8 cellular contexts compared by ENCODE assay signal in the genomic region with DNA sequence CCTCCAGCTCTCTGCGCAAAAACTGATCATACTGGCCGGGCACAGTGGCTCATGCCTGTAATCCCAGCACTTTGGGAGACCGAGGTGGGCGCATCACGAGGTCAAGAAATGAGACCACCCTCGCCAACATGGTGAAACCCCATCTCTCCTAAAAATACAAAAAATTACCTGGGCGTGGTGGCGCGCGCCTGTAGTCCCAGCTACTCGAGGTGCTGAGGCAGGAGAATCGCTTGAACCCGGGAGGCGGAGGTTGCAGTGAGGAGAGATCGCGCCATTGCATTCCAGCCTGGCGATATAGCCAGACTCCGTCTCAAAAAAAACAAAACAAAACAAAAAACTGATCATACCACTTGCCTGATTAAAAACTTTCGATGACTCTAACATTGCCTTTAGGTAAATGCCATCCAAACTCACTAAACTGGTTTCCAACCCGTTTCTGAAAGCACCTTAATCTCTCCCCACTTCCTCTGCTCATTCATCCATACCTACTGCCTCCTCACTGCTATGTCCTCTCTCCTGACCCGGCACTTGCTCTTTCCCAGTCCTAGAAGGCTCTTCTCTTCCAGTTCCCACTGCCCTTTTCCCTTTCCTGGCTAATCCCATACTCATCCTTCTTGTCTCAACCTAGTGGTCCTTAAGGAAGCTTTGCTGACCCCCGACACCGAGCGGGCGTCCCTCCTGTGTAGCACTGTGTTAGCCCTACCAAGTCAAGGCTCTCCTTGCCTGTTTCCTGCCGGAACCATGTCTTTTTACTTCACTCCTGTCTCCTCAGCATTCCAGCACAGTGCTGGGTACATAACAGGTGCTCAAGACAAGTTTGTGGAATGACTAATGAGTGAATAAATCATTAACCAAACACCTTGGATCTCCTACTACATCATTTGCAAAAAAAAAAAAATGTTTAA. TPM values are rescaled to one million over a fixed set of nuclear protein-coding genes. Genes with fewer than 3 reads are reported as not detected.
DNase-seq lines count a peak whose midpoint lies in the region; ATAC-seq and TF ChIP-seq lines count a peak whose summit lies in the region.

No MANE protein-coding gene starts in this region.

- H3K36me3 ChIP-seq in colonic mucosa (no peaks in the 10 kb centered on the region), muscle layer of colon (ENCODE audit: insufficient read depth, low read length) (no peaks in the 10 kb centered on the region)

- H3K9ac ChIP-seq in colonic mucosa (ENCODE audit: low read depth in 2 of 2, low read length in 2 of 2) (peak overlapping the region in 1 of 2 donors; percentile 88), muscle layer of colon (ENCODE audit: low read length) (peak overlapping the region; percentile 18)

- TF ChIP-seq CTCF in GM12865 (IDR thresholded peaks at IDR 0.05; ENCODE audit: insufficient read depth, low read depth, low read length, missing control alignments) (no peak), colonic mucosa (IDR thresholded peaks at IDR 0.05) (no peak)

- intact Hi-C loops in colonic mucosa (cut with DNase I) = no loop called here

- no peaks in the 10 kb centered on the region for H3K4me1 ChIP-seq in colonic mucosa
- H3K4me1 ChIP-seq in muscle layer of colon (ENCODE audit: insufficient read depth, low read length) = peaks cover 15% of the 10 kb centered on the region

- no peak for DNase-seq in GM12865 (ENCODE audit: low read depth)
- DNase-seq in Jurkat, Clone E6-1 (ENCODE audit: low read depth, low spot score) = no peak
- DNase-seq in colonic mucosa = peak; percentile 51
- DNase-seq in DMS79 (lab: John Stamatoyannopoulos, UW) = no peak
- DNase-seq in NCI-H2196 treated with DMSO at 0.1 percent for 48 hours (lab: John Stamatoyannopoulos, UW; ENCODE audit: unreplicated experiment) = no peak
- DNase-seq in activated CD4-positive, alpha-beta T cell treated with anti-CD3 and anti-CD28 coated beads for 4 hours = no peak

- H3K9me3 ChIP-seq in colonic mucosa (no peaks in the 10 kb centered on the region), muscle layer of colon (ENCODE audit: low read length) (no peaks in the 10 kb centered on the region)

- H3K27me3 ChIP-seq in colonic mucosa (no peaks in the 10 kb centered on the region), muscle layer of colon (ENCODE audit: control insufficient read depth in 1 of 2, insufficient read depth in 2 of 2, low read length in 2 of 2) (no peaks in the 10 kb centered on the region)

- H3K27ac ChIP-seq in colonic mucosa (peak overlapping the region; percentile 94), muscle layer of colon (ENCODE audit: low read depth, low read length) (peak overlapping the region; percentile 68)

- H3K4me3 ChIP-seq in GM12865 (ENCODE audit: low read depth, low read length) (peak overlapping the region; percentile 87), colonic mucosa (peak overlapping the region; percentile 67), muscle layer of colon (ENCODE audit: low read depth in 1 of 2, low read length in 2 of 2) (peak overlapping the region; percentile 75 to 87)
- peak overlapping the region; percentile 76 for H3K4me3 ChIP-seq in Jurkat, Clone E6-1 (ENCODE audit: low read length)

- ATAC-seq in GM21737 (IDR thresholded peaks at IDR 0.05; ENCODE audit: unreplicated experiment) = peak; percentile 26

RNA-seq across cellular contexts. Expression of a gene that starts 0.7 kb away (rescaled TPM):
- 19.3 TPM for polyA plus RNA-seq in Jurkat, Clone E6-1 (2012; ENCODE audit: insufficient read depth, insufficient read length)
- total RNA-seq in colonic mucosa = 10 to 100 TPM; 23.7 to 26.8 TPM

RNA-seq across cellular contexts. Expression of a gene that starts 30.3 kb away (rescaled TPM):
- polyA plus RNA-seq in Jurkat, Clone E6-1 (2012; ENCODE audit: insufficient read depth, insufficient read length) = not detected
- total RNA-seq in colonic mucosa = 1 to 10 TPM; 1.2 to 3.5 TPM
